Comparison of ENCODE assay signal across 20 cellular contexts in genomic region chr5:116375926-116376325, GRCh38.
A peak's percentile ranks its signal among the peaks of the same experiment; 100 is the strongest.
DNase-seq lines count a peak whose midpoint lies in the region; ATAC-seq and TF ChIP-seq lines count a peak whose summit lies in the region.
"Had no signal": no experiment of that assay in that cellular context is flagged by ENCODE, and none has a peak within 500 bp of the region (broad histone marks: within the 10 kb centered on the region; RNA-seq: fewer than 3 reads in every experiment).

No MANE protein-coding gene starts in this region.

- H3K36me3 ChIP-seq in neural progenitor cell (no peaks in the 10 kb centered on the region), mucosa of descending colon (ENCODE audit: low read depth) (no peaks in the 10 kb centered on the region)
- H3K36me3 ChIP-seq: pancreas, suprapubic skin had no signal

- no peak for ATAC-seq in mucosa of descending colon
- ATAC-seq: activated CD8-positive, alpha-beta memory T cell treated with anti-CD3 and anti-CD28 coated beads, Interleukin-2, amount 10 ng/mL, durations not matched to agents 7 days and 5 days; sciatic nerve; stimulated activated naive B cell treated with anti-CD40 and anti-IgM and Interleukin-4, amounts not matched to agents 10 μg/mL and 1 μg/mL and 100 μg/mL, for 72 hours had no signal

- DNase-seq in G401 (ENCODE audit: low spot score) (peak; percentile 87), NCI-H510A treated with DMSO at 0.1 percent for 48 hours (lab: John Stamatoyannopoulos, UW) (peak; percentile 28), cerebellum (ENCODE audit: low spot score) (peak; percentile 59), neural progenitor cell (ENCODE audit: low spot score) (no peak), NCI-H2196 (lab: John Stamatoyannopoulos, UW; ENCODE audit: unreplicated experiment) (no peak), MCF 10A (ENCODE audit: unreplicated experiment) (no peak), NCI-H774 (lab: John Stamatoyannopoulos, UW) (no peak), mucosa of descending colon (no peak)
- DNase-seq: activated CD4-positive, alpha-beta T cell treated with anti-CD3 and anti-CD28 coated beads, Interleukin-2, amount 10 ng/mL, durations not matched to agents 7 days and 5 days; activated CD8-positive, alpha-beta memory T cell treated with anti-CD3 and anti-CD28 coated beads, Interleukin-2, amount 10 ng/mL, durations not matched to agents 7 days and 5 days; activated naive CD4-positive, alpha-beta T cell; activated T-cell treated with anti-CD3 and anti-CD28 coated beads, Interleukin-2, amount 50 U/mL, for 48 hours; NCI-H1105; NCI-H2029; NCI-H345; pancreas; stimulated activated naive B cell treated with anti-CD40 and anti-IgM and Interleukin-4, amounts not matched to agents 10 μg/mL and 1 μg/mL and 100 μg/mL, for 72 hours had no signal

- H3K9me3 Mint-ChIP-seq in neural progenitor cell (no peaks in the 10 kb centered on the region), MCF 10A (ENCODE audit: unreplicated experiment) (no peaks in the 10 kb centered on the region)
- H3K9me3 Mint-ChIP-seq: activated CD4-positive, alpha-beta T cell treated with anti-CD3 and anti-CD28 coated beads, Interleukin-2, amount 10 ng/mL, durations not matched to agents 7 days and 5 days; stimulated activated naive B cell treated with anti-CD40 and anti-IgM and Interleukin-4, amounts not matched to agents 10 μg/mL and 1 μg/mL and 100 μg/mL, for 72 hours had no signal

- H3F3A ChIP-seq in neural progenitor cell (ENCODE audit: low read depth): peaks cover 21% of the 10 kb centered on the region

- H3K27ac Mint-ChIP-seq in neural progenitor cell (no peak overlapping the region), MCF 10A (ENCODE audit: low read depth, unreplicated experiment) (no peak overlapping the region)
- H3K27ac Mint-ChIP-seq: activated CD4-positive, alpha-beta T cell treated with anti-CD3 and anti-CD28 coated beads, Interleukin-2, amount 10 ng/mL, durations not matched to agents 7 days and 5 days; activated CD8-positive, alpha-beta memory T cell treated with anti-CD3 and anti-CD28 coated beads, Interleukin-2, amount 10 ng/mL, durations not matched to agents 7 days and 5 days; stimulated activated naive B cell treated with anti-CD40 and anti-IgM and Interleukin-4, amounts not matched to agents 10 μg/mL and 1 μg/mL and 100 μg/mL, for 72 hours had no signal

- POLR2A ChIA-PET in MCF 10A (lab: Yijun Ruan, JAX): no interaction called here

- H3K36me3 Mint-ChIP-seq in neural progenitor cell (peaks cover 2% of the 10 kb centered on the region), MCF 10A (ENCODE audit: insufficient read depth, unreplicated experiment) (no peaks in the 10 kb centered on the region)
- H3K36me3 Mint-ChIP-seq: activated CD8-positive, alpha-beta memory T cell treated with anti-CD3 and anti-CD28 coated beads, Interleukin-2, amount 10 ng/mL, durations not matched to agents 7 days and 5 days had no signal

- no peaks in the 10 kb centered on the region for H3K27me3 ChIP-seq in neural progenitor cell
- H3K27me3 ChIP-seq: BLaER1 treated with 17β-estradiol and CSF1 and Interleukin-3, amounts not matched to agents 10 nM and 100 nM; pancreas; suprapubic skin had no signal

- no peak overlapping the region for H3K4me3 ChIP-seq in neural progenitor cell
- no peak overlapping the region for H3K4me3 ChIP-seq in mucosa of descending colon
- H3K4me3 ChIP-seq: BLaER1 treated with 17β-estradiol and CSF1 and Interleukin-3, amounts not matched to agents 10 nM and 100 nM; pancreas; suprapubic skin had no signal

- no peaks in the 10 kb centered on the region for H3K79me2 ChIP-seq in neural progenitor cell (ENCODE audit: low read depth)

- H2AFZ ChIP-seq in neural progenitor cell (replicated peaks): no peak overlapping the region

- no peak overlapping the region for H3K9ac ChIP-seq in neural progenitor cell
- H3K9ac ChIP-seq: BLaER1 treated with 17β-estradiol and CSF1 and Interleukin-3, amounts not matched to agents 10 nM and 100 nM had no signal

- H3K27ac ChIP-seq in neural progenitor cell: no peak overlapping the region
- H3K27ac ChIP-seq: BLaER1 treated with 17β-estradiol and CSF1 and Interleukin-3, amounts not matched to agents 10 nM and 100 nM; pancreas; suprapubic skin had no signal

- CTCF ChIA-PET in MCF 10A (lab: Yijun Ruan, JAX): interaction anchor here (0.6 to 1.7 kb wide), 3 partner anchors 17 to 132 kb away, joined by 3 to 6 read pairs (median 4); no protein-coding TSS in a partner anchor

- intact Hi-C loops in MCF 10A (cut with micrococcal nuclease): no loop called here
- intact Hi-C loops in mucosa of descending colon (cut with DNase I, micrococcal nuclease): no loop called here

- no peak for TF ChIP-seq CTCF in neural progenitor cell (IDR thresholded peaks at IDR 0.05)
- TF ChIP-seq CTCF in MCF 10A (IDR thresholded peaks at IDR 0.05; ENCODE audit: unreplicated experiment): no peak
- TF ChIP-seq CTCF in mucosa of descending colon (IDR thresholded peaks at IDR 0.05): no peak

- H3K4me3 Mint-ChIP-seq in neural progenitor cell (no peak overlapping the region), MCF 10A (ENCODE audit: unreplicated experiment) (no peak overlapping the region)
- H3K4me3 Mint-ChIP-seq: activated CD4-positive, alpha-beta T cell treated with anti-CD3 and anti-CD28 coated beads, Interleukin-2, amount 10 ng/mL, durations not matched to agents 7 days and 5 days; activated CD8-positive, alpha-beta memory T cell treated with anti-CD3 and anti-CD28 coated beads, Interleukin-2, amount 10 ng/mL, durations not matched to agents 7 days and 5 days; stimulated activated naive B cell treated with anti-CD40 and anti-IgM and Interleukin-4, amounts not matched to agents 10 μg/mL and 1 μg/mL and 100 μg/mL, for 72 hours had no signal

- in situ Hi-C loops in G401 (cut with HindIII; ENCODE audit: low sequenced_read_pairs): no loop called here

- peak overlapping the region; percentile 25 for H3K4me2 ChIP-seq in neural progenitor cell
- H3K4me2 ChIP-seq: BLaER1 treated with 17β-estradiol and CSF1 and Interleukin-3, amounts not matched to agents 10 nM and 100 nM had no signal

- no TSS peak for BruUV-seq in MCF 10A (replicated peaks; lab: Mats Ljungman, UMichigan)

- H3K27me3 Mint-ChIP-seq in neural progenitor cell (ENCODE audit: insufficient read depth, low read depth): peaks cover 3% of the 10 kb centered on the region
- H3K27me3 Mint-ChIP-seq in MCF 10A (ENCODE audit: insufficient read depth, unreplicated experiment): no peaks in the 10 kb centered on the region
- H3K27me3 Mint-ChIP-seq: activated CD4-positive, alpha-beta T cell treated with anti-CD3 and anti-CD28 coated beads, Interleukin-2, amount 10 ng/mL, durations not matched to agents 7 days and 5 days; activated CD8-positive, alpha-beta memory T cell treated with anti-CD3 and anti-CD28 coated beads, Interleukin-2, amount 10 ng/mL, durations not matched to agents 7 days and 5 days; stimulated activated naive B cell treated with anti-CD40 and anti-IgM and Interleukin-4, amounts not matched to agents 10 μg/mL and 1 μg/mL and 100 μg/mL, for 72 hours had no signal

- H3K9me3 ChIP-seq in neural progenitor cell (ENCODE audit: low read depth) (no peaks in the 10 kb centered on the region), mucosa of descending colon (no peaks in the 10 kb centered on the region)
- H3K9me3 ChIP-seq: pancreas, suprapubic skin had no signal

- H3K4me1 Mint-ChIP-seq in neural progenitor cell (peaks cover 45% of the 10 kb centered on the region), MCF 10A (ENCODE audit: insufficient read depth, unreplicated experiment) (peaks cover 5% of the 10 kb centered on the region)
- H3K4me1 Mint-ChIP-seq: activated CD4-positive, alpha-beta T cell treated with anti-CD3 and anti-CD28 coated beads, Interleukin-2, amount 10 ng/mL, durations not matched to agents 7 days and 5 days; activated CD8-positive, alpha-beta memory T cell treated with anti-CD3 and anti-CD28 coated beads, Interleukin-2, amount 10 ng/mL, durations not matched to agents 7 days and 5 days had no signal

- H3K4me1 ChIP-seq in neural progenitor cell (peaks cover 31% of the 10 kb centered on the region), mucosa of descending colon (ENCODE audit: low read depth) (peaks cover 3% of the 10 kb centered on the region)
- H3K4me1 ChIP-seq: suprapubic skin had no signal

- H4K20me1 ChIP-seq in neural progenitor cell (ENCODE audit: low read depth): no peaks in the 10 kb centered on the region
- H4K20me1 ChIP-seq: BLaER1 treated with 17β-estradiol and CSF1 and Interleukin-3, amounts not matched to agents 10 nM and 100 nM had no signal

Comparison
In these comparisons a context has a peak if more than half of its experiments do, and no peak if none do; other contexts are left out.
1. DNase-seq: peak in G401 (single experiment), NCI-H510A treated with DMSO at 0.1 percent for 48 hours (single experiment) and cerebellum (single experiment); none in neural progenitor cell (single experiment), NCI-H2196 (single experiment), MCF 10A (single experiment), NCI-H774 (single experiment) and mucosa of descending colon (0 of 3).